ENCODE assay signal across 1 cellular context in the genomic region with DNA sequence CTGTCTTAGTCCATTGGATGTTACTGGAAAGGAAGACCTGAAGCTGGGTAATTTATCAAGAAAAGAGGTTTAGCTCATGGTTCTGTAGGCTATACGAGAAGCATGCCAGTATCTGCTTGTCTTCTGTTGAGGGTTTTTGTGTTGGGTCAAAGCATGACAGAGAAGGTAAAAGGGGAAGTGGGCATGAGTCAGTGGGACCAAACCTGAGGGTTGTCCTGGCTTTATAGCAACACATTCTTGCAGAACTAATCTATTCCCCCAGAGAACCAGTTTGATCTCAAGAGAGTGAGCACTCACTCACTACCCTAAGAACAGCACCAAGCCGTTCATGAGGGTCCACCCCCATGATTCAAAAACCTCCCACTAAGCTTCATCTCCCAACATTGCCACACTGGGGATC.
TF ChIP-seq lines count a peak whose summit lies in the region.

No MANE protein-coding gene starts in this region.

TF ChIP-seq in GM12878, 131 proteins besides CTCF, POLR2A, EP300 and RAD21:
- TF ChIP-seq TCF7 (IDR thresholded peaks at IDR 0.05; ENCODE audit: borderline replicate concordance): no peak
- 0 out of 4 replicates have a peak, but pooled peaks of 1 of the 2 experiments have one; percentile 5 for TF ChIP-seq BHLHE40 (IDR thresholded peaks at IDR 0.05; ENCODE audit: borderline replicate concordance in 1 of 2, low read depth in 2 of 2, low read length in 1 of 2)
- TF ChIP-seq ATF7 (IDR thresholded peaks at IDR 0.05; ENCODE audit: low read depth): peak; percentile 27; the same call in 1 of the 2 replicates
- peak; percentile 41 for TF ChIP-seq MEF2B (IDR thresholded peaks at IDR 0.05; ENCODE audit: partially characterized antibody, poor library complexity, severe bottlenecking)
- no peak for TF ChIP-seq ZNF622 (IDR thresholded peaks at IDR 0.05)
- TF ChIP-seq, protein P1, sequence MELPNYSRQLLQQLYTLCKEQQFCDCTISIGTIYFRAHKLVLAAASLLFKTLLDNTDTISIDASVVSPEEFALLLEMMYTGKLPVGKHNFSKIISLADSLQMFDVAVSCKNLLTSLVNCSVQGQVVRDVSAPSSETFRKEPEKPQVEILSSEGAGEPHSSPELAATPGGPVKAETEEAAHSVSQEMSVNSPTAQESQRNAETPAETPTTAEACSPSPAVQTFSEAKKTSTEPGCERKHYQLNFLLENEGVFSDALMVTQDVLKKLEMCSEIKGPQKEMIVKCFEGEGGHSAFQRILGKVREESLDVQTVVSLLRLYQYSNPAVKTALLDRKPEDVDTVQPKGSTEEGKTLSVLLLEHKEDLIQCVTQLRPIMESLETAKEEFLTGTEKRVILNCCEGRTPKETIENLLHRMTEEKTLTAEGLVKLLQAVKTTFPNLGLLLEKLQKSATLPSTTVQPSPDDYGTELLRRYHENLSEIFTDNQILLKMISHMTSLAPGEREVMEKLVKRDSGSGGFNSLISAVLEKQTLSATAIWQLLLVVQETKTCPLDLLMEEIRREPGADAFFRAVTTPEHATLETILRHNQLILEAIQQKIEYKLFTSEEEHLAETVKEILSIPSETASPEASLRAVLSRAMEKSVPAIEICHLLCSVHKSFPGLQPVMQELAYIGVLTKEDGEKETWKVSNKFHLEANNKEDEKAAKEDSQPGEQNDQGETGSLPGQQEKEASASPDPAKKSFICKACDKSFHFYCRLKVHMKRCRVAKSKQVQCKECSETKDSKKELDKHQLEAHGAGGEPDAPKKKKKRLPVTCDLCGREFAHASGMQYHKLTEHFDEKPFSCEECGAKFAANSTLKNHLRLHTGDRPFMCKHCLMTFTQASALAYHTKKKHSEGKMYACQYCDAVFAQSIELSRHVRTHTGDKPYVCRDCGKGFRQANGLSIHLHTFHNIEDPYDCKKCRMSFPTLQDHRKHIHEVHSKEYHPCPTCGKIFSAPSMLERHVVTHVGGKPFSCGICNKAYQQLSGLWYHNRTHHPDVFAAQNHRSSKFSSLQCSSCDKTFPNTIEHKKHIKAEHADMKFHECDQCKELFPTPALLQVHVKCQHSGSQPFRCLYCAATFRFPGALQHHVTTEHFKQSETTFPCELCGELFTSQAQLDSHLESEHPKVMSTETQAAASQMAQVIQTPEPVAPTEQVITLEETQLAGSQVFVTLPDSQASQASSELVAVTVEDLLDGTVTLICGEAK (IDR thresholded peaks at IDR 0.05; ENCODE audit: borderline replicate concordance): no peak
- TF ChIP-seq CREB1 (IDR thresholded peaks at IDR 0.05; ENCODE audit: low read depth): no peak
- no peak for TF ChIP-seq IKZF1 (conservative IDR thresholded peaks at IDR 0.05)
- peak; percentile 26 to 51; a peak in 2 of 4 replicates for TF ChIP-seq IKZF2 (IDR thresholded peaks at IDR 0.05)
- peak; percentile 25; the same call in 1 of the 2 replicates for TF ChIP-seq BCL11A (IDR thresholded peaks at IDR 0.05; ENCODE audit: low read depth, low read length)
- TF ChIP-seq, protein P2, sequence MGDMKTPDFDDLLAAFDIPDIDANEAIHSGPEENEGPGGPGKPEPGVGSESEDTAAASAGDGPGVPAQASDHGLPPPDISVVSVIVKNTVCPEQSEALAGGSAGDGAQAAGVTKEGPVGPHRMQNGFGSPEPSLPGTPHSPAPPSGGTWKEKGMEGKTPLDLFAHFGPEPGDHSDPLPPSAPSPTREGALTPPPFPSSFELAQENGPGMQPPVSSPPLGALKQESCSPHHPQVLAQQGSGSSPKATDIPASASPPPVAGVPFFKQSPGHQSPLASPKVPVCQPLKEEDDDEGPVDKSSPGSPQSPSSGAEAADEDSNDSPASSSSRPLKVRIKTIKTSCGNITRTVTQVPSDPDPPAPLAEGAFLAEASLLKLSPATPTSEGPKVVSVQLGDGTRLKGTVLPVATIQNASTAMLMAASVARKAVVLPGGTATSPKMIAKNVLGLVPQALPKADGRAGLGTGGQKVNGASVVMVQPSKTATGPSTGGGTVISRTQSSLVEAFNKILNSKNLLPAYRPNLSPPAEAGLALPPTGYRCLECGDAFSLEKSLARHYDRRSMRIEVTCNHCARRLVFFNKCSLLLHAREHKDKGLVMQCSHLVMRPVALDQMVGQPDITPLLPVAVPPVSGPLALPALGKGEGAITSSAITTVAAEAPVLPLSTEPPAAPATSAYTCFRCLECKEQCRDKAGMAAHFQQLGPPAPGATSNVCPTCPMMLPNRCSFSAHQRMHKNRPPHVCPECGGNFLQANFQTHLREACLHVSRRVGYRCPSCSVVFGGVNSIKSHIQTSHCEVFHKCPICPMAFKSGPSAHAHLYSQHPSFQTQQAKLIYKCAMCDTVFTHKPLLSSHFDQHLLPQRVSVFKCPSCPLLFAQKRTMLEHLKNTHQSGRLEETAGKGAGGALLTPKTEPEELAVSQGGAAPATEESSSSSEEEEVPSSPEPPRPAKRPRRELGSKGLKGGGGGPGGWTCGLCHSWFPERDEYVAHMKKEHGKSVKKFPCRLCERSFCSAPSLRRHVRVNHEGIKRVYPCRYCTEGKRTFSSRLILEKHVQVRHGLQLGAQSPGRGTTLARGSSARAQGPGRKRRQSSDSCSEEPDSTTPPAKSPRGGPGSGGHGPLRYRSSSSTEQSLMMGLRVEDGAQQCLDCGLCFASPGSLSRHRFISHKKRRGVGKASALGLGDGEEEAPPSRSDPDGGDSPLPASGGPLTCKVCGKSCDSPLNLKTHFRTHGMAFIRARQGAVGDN (IDR thresholded peaks at IDR 0.05): 0 out of 2 replicates have a peak, but pooled peaks have one; percentile 25
- peak; percentile 96 for TF ChIP-seq SPI1 (IDR thresholded peaks at IDR 0.05; ENCODE audit: borderline replicate concordance, insufficient read depth, low read depth, low read length)
